ENCODE assay signal across 9 cellular contexts in genomic region chr14:91394105-91395081, GRCh38. TPM values are rescaled to one million over a fixed set of nuclear protein-coding genes. Genes with fewer than 3 reads are reported as not detected.
DNase-seq lines count a peak whose midpoint lies in the region; ATAC-seq, FAIRE-seq and TF ChIP-seq lines count a peak whose summit lies in the region.
"Had no signal": no experiment of that assay in that cellular context is flagged by ENCODE, and none has a peak within 500 bp of the region (broad histone marks: within the 10 kb centered on the region; RNA-seq: fewer than 3 reads in every experiment).

No MANE protein-coding gene starts in this region.

- H3K79me2 ChIP-seq in GM23338 (replicated peaks; ENCODE audit: insufficient read depth) (peaks cover 99% of the 10 kb centered on the region), OCI-LY1 (ENCODE audit: insufficient read depth, low read length) (peaks cover 95% of the 10 kb centered on the region)

- H2AFZ ChIP-seq in GM23338 (no peak overlapping the region), OCI-LY1 (ENCODE audit: low read length) (no peak overlapping the region)

- no peaks in the 10 kb centered on the region for H3K27me3 Mint-ChIP-seq in CD4-positive, CD25-positive, alpha-beta regulatory T cell
- H3K27me3 Mint-ChIP-seq in GM23338 (ENCODE audit: insufficient read depth, low read depth, poor library complexity) = peaks cover 12% of the 10 kb centered on the region
- peaks cover 13% of the 10 kb centered on the region for H3K27me3 Mint-ChIP-seq in glutamatergic neuron (ENCODE audit: unreplicated experiment)

- H3K4me1 Mint-ChIP-seq in CD4-positive, CD25-positive, alpha-beta regulatory T cell = peaks cover 15 to 98% (median 72%) of the 10 kb centered on the region in 4 donors
- H3K4me1 Mint-ChIP-seq in GM23338 (peaks cover 73% of the 10 kb centered on the region), glutamatergic neuron (ENCODE audit: low read depth, unreplicated experiment) (peaks cover 55% of the 10 kb centered on the region)

- H3K4me1 ChIP-seq in CD4-positive, CD25-positive, alpha-beta regulatory T cell (ENCODE audit: control insufficient read depth, insufficient read depth, low read length, poor library complexity, severe bottlenecking) = peaks cover 99% of the 10 kb centered on the region
- peaks cover 70% of the 10 kb centered on the region for H3K4me1 ChIP-seq in GM23338 (ENCODE audit: insufficient read depth)
- H3K4me1 ChIP-seq in OCI-LY1 (ENCODE audit: insufficient read depth, low read length, severe bottlenecking) = peaks cover 96% of the 10 kb centered on the region

- H3K4me3 Mint-ChIP-seq in CD4-positive, CD25-positive, alpha-beta regulatory T cell = peak overlapping the region; percentile 82 to 99 (median 93)
- H3K4me3 Mint-ChIP-seq in GM23338 (peak overlapping the region; percentile 29; the same call in 1 of the 3 replicates), glutamatergic neuron (ENCODE audit: unreplicated experiment) (peak overlapping the region; percentile 13)

- H3K4me2 ChIP-seq in GM23338 = peak overlapping the region; percentile 53
- peak overlapping the region; percentile 62 for H3K4me2 ChIP-seq in OCI-LY1 (ENCODE audit: low read length)

- peak overlapping the region; percentile 36; the same call in 1 of the 2 replicates for H3K9ac ChIP-seq in OCI-LY1 (ENCODE audit: low read length)

- H3K9me3 ChIP-seq in CD4-positive, CD25-positive, alpha-beta regulatory T cell (ENCODE audit: control insufficient read depth in 2 of 2, low read length in 2 of 2) = no peaks in the 10 kb centered on the region
- H3K9me3 ChIP-seq in OCI-LY1 (ENCODE audit: low read length) = no peaks in the 10 kb centered on the region

- peaks cover 13% of the 10 kb centered on the region for H4K20me1 ChIP-seq in GM23338 (replicated peaks; ENCODE audit: insufficient read depth)
- no peaks in the 10 kb centered on the region for H4K20me1 ChIP-seq in OCI-LY1 (ENCODE audit: insufficient read depth, low read length)

- H3K4me3 ChIP-seq in CD4-positive, CD25-positive, alpha-beta regulatory T cell (ENCODE audit: low read depth, low read length) = peak overlapping the region; percentile 19
- no peak overlapping the region for H3K4me3 ChIP-seq in GM23338
- H3K4me3 ChIP-seq in OCI-LY1 (ENCODE audit: low read depth, low read length, poor library complexity, severe bottlenecking) = peak overlapping the region; percentile 20

- no peak for FAIRE-seq in RCC 7860 (lab: Jason Lieb, UNC)

- peaks cover 17% of the 10 kb centered on the region for H3K36me3 Mint-ChIP-seq in CD4-positive, CD25-positive, alpha-beta regulatory T cell
- H3K36me3 Mint-ChIP-seq in GM23338 (ENCODE audit: low read depth) (peaks cover 3% of the 10 kb centered on the region; the same call in 2 of the 3 replicates), glutamatergic neuron (ENCODE audit: unreplicated experiment) (no peaks in the 10 kb centered on the region)

- peak overlapping the region; percentile 96 for H3K27ac ChIP-seq in CD4-positive, CD25-positive, alpha-beta regulatory T cell (ENCODE audit: insufficient read depth, low read length, poor library complexity, severe bottlenecking)
- peak overlapping the region; percentile 80 for H3K27ac ChIP-seq in GM23338 (ENCODE audit: low read depth)
- peak overlapping the region; percentile 86 for H3K27ac ChIP-seq in OCI-LY1 (ENCODE audit: low read depth, low read length, poor library complexity, severe bottlenecking)

- H3K9me3 Mint-ChIP-seq in CD4-positive, CD25-positive, alpha-beta regulatory T cell = peaks cover 0 to 3% (median 0%) of the 10 kb centered on the region in 7 donors
- H3K9me3 Mint-ChIP-seq in GM23338 (no peaks in the 10 kb centered on the region), glutamatergic neuron (ENCODE audit: unreplicated experiment) (peaks cover 12% of the 10 kb centered on the region)
- H3K9me3 Mint-ChIP-seq: activated T-helper 2 cell treated with anti-CD3 and anti-CD28 coated beads, Interferon-gamma antibody, Interleukin-2, Interleukin-4, amounts not matched to agents 10 μg/mL and 5 μg/mL and 100 μg/mL, durations not matched to agents 14 hours and 24 hours and 36 hours had no signal

- H3K36me3 ChIP-seq in CD4-positive, CD25-positive, alpha-beta regulatory T cell (ENCODE audit: control insufficient read depth, insufficient read depth, low read length) = peaks cover 21% of the 10 kb centered on the region
- no peaks in the 10 kb centered on the region; the same call in 1 of the 2 replicates for H3K36me3 ChIP-seq in GM23338 (ENCODE audit: insufficient read depth)
- peaks cover 51% of the 10 kb centered on the region; the same call in 1 of the 2 replicates for H3K36me3 ChIP-seq in OCI-LY1 (ENCODE audit: insufficient read depth, low read length)

- ATAC-seq in CD4-positive, CD25-positive, alpha-beta regulatory T cell (ENCODE audit: low read depth in 2 of 2) = no peak
- peak; percentile 52 for ATAC-seq in GM23338
- no peak for ATAC-seq in HG03139 (IDR thresholded peaks at IDR 0.05; ENCODE audit: unreplicated experiment)

- H3K9me2 ChIP-seq in GM23338 (ENCODE audit: insufficient read depth) (no peaks in the 10 kb centered on the region), OCI-LY1 (ENCODE audit: low read depth, low read length) (no peaks in the 10 kb centered on the region)

- no peaks in the 10 kb centered on the region for H3K27me3 ChIP-seq in CD4-positive, CD25-positive, alpha-beta regulatory T cell (ENCODE audit: control insufficient read depth, insufficient read depth, low read length)
- no peaks in the 10 kb centered on the region for H3K27me3 ChIP-seq in GM23338 (ENCODE audit: insufficient read depth)
- no peaks in the 10 kb centered on the region for H3K27me3 ChIP-seq in OCI-LY1 (ENCODE audit: insufficient read depth, low read length)

- TF ChIP-seq CTCF in GM23338 (conservative IDR thresholded peaks at IDR 0.05; ENCODE audit: low read depth in 2 of 2) (no peak), OCI-LY1 (IDR thresholded peaks at IDR 0.05; ENCODE audit: low read length) (no peak), glutamatergic neuron (IDR thresholded peaks at IDR 0.05; ENCODE audit: partially characterized antibody, unreplicated experiment) (no peak)

- DNase-seq in CD4-positive, CD25-positive, alpha-beta regulatory T cell = no peak
- DNase-seq in GM23338 (ENCODE audit: low spot score) (no peak), glutamatergic neuron (no peak), NOMO-1 (lab: John Stamatoyannopoulos, UW; ENCODE audit: unreplicated experiment in 2 of 2) (no peak), dermis blood vessel endothelial cell (no peak), RCC 7860 (ENCODE audit: low spot score) (no peak)

- peak overlapping the region; percentile 88 to 96 (median 89) for H3K27ac Mint-ChIP-seq in CD4-positive, CD25-positive, alpha-beta regulatory T cell
- H3K27ac Mint-ChIP-seq in GM23338 (peak overlapping the region; percentile 91), glutamatergic neuron (ENCODE audit: unreplicated experiment) (peak overlapping the region; percentile 14)
- H3K27ac Mint-ChIP-seq: activated T-helper 2 cell treated with anti-CD3 and anti-CD28 coated beads, Interferon-gamma antibody, Interleukin-2, Interleukin-4, amounts not matched to agents 10 μg/mL and 5 μg/mL and 100 μg/mL, durations not matched to agents 14 hours and 24 hours and 36 hours had no signal

- H3F3A ChIP-seq in GM23338 (replicated peaks; ENCODE audit: low read depth) (peaks cover 7% of the 10 kb centered on the region), OCI-LY1 (ENCODE audit: insufficient read depth, low read length) (0 out of 2 replicates have a peak, but pooled peaks cover 3% of the 10 kb centered on the region)

RNA-seq across cellular contexts. Expression of gene CCDC88C, which starts 23.2 kb away (rescaled TPM):
- 466 TPM for total RNA-seq in CD4-positive, CD25-positive, alpha-beta regulatory T cell
- 10 to 100 TPM; 25.9 to 35.6 (median 31.0) TPM for polyA plus RNA-seq in CD4-positive, CD25-positive, alpha-beta regulatory T cell
- 42.1 and 60.7 TPM in 2 replicates for total RNA-seq in GM23338 (2014; rRNA removed; shearing (Covaris generic))
- 20.8 and 23.6 TPM in 2 replicates for polyA plus RNA-seq in GM23338 (2016; fragmentation: Nextera tagmentation; extraction: Ambion mirVana)
- total RNA-seq in glutamatergic neuron (ENCODE audit: unreplicated experiment) = 68.0 TPM
- 31.1 and 50.0 TPM in 2 replicates for total RNA-seq in dermis blood vessel endothelial cell

Comparison
In these comparisons a context has a peak if more than half of its experiments do, and no peak if none do; other contexts are left out.
1. H3K27ac Mint-ChIP-seq: peak in every context shown above with its lines; median percentile 91 in GM23338; 89 in CD4-positive, CD25-positive, alpha-beta regulatory T cell; 14 in glutamatergic neuron.
2. H3K4me3 Mint-ChIP-seq: peak in every context shown above with its lines; median percentile 93 in CD4-positive, CD25-positive, alpha-beta regulatory T cell; 29 in GM23338; 13 in glutamatergic neuron.